Comparison of ENCODE assay signal across 8 cellular contexts in the genomic region with DNA sequence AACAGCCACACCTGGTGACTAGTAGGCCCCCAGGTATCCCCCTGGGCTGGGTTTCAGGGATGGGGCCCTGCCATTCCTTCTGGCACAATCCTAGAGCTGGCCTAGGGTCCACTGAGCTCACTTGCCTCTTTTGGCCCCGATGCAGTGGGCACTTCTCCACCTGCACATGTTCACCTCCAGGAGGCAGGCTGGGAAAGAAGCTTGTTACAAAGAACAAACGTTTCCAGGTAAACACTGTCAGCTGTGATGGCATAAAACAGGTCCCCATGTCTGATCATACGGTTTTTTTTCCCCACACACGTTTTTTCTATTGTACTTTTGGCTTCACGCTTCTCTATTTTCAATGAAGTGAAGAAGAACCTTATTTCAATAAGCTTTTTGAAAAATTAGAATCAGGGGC. TPM values are rescaled to one million over a fixed set of nuclear protein-coding genes. Genes with fewer than 3 reads are reported as not detected.
A peak's percentile ranks its signal among the peaks of the same experiment; 100 is the strongest.
DNase-seq lines count a peak whose midpoint lies in the region; ATAC-seq and TF ChIP-seq lines count a peak whose summit lies in the region.
"Had no signal": no experiment of that assay in that cellular context is flagged by ENCODE, and none has a peak within 500 bp of the region (broad histone marks: within the 10 kb centered on the region; RNA-seq: fewer than 3 reads in every experiment).

No MANE protein-coding gene starts in this region.

- no peaks in the 10 kb centered on the region for H3K36me3 Mint-ChIP-seq in activated CD8-positive, alpha-beta T cell treated with anti-CD3 and anti-CD28 coated beads for 36 hours (ENCODE audit: low read depth)
- H3K36me3 Mint-ChIP-seq in memory B cell, result peaks cover 2% of the 10 kb centered on the region

- H3K4me1 Mint-ChIP-seq in activated CD8-positive, alpha-beta T cell treated with anti-CD3 and anti-CD28 coated beads for 36 hours (ENCODE audit: low read depth), result no peaks in the 10 kb centered on the region
- peaks cover 9% of the 10 kb centered on the region for H3K4me1 Mint-ChIP-seq in memory B cell

- H3K4me3 Mint-ChIP-seq in activated CD8-positive, alpha-beta T cell treated with anti-CD3 and anti-CD28 coated beads for 36 hours, result no peak overlapping the region
- no peak overlapping the region for H3K4me3 Mint-ChIP-seq in memory B cell

- no peaks in the 10 kb centered on the region for H3K36me3 ChIP-seq in GM06990 (ENCODE audit: control insufficient read depth, insufficient read depth, low read length)
- H3K36me3 ChIP-seq in Karpas-422 (ENCODE audit: insufficient read depth, low read length), result no peaks in the 10 kb centered on the region

- no peaks in the 10 kb centered on the region for H3K9me3 Mint-ChIP-seq in activated CD8-positive, alpha-beta T cell treated with anti-CD3 and anti-CD28 coated beads for 36 hours
- no peaks in the 10 kb centered on the region for H3K9me3 Mint-ChIP-seq in memory B cell

- no peak overlapping the region for H3K27ac ChIP-seq in Karpas-422 (ENCODE audit: low read length)

- no peaks in the 10 kb centered on the region for H3K79me2 ChIP-seq in Karpas-422 (ENCODE audit: low read length)

- POLR2A ChIA-PET in activated CD8-positive, alpha-beta T cell treated with anti-CD3 and anti-CD28 coated beads for 36 hours (lab: Charles Lee), result interaction anchor here (0.8 to 1.0 kb wide), 2 partner anchors 10 to 26 kb away, joined by 3 read pairs; no protein-coding TSS in a partner anchor

- H3K9me3 ChIP-seq in Karpas-422 (ENCODE audit: low read length), result no peaks in the 10 kb centered on the region

- H3K4me3 ChIP-seq in GM06990 (replicated peaks; ENCODE audit: low read depth, low read length) (no peak overlapping the region), Karpas-422 (ENCODE audit: low read length) (no peak overlapping the region)

- CTCF ChIA-PET in activated CD8-positive, alpha-beta T cell treated with anti-CD3 and anti-CD28 coated beads for 36 hours (lab: Charles Lee), result interaction anchor here (0.8 to 1.6 kb wide), 9 partner anchors 12 to 183 kb away, joined by 3 to 24 read pairs (median 3); no protein-coding TSS in a partner anchor

- H3K27ac Mint-ChIP-seq in activated CD8-positive, alpha-beta T cell treated with anti-CD3 and anti-CD28 coated beads for 36 hours, result no peak overlapping the region
- H3K27ac Mint-ChIP-seq in memory B cell, result no peak overlapping the region

- intact Hi-C loops in activated CD8-positive, alpha-beta T cell treated with anti-CD3 and anti-CD28 coated beads for 36 hours (cut with micrococcal nuclease), result loop anchor here (5.0 kb wide), 1 partner anchor 123 kb away; no protein-coding TSS in a partner anchor

- H2AFZ ChIP-seq in Karpas-422 (ENCODE audit: low read length), result no peak overlapping the region

- H3K27me3 ChIP-seq in GM06990 (replicated peaks; ENCODE audit: control insufficient read depth, insufficient read depth, low read length) (no peaks in the 10 kb centered on the region), Karpas-422 (ENCODE audit: low read length) (no peaks in the 10 kb centered on the region)

- H3K9me2 ChIP-seq in Karpas-422 (replicated peaks; ENCODE audit: insufficient read depth, low read length), result no peaks in the 10 kb centered on the region

- H3K4me1 ChIP-seq in Karpas-422 (ENCODE audit: low read length), result 0 out of 2 replicates have a peak, but pooled peaks cover 6% of the 10 kb centered on the region

- no peaks in the 10 kb centered on the region for H4K20me1 ChIP-seq in Karpas-422 (ENCODE audit: insufficient read depth, low read depth, low read length)

- no peak overlapping the region for H3K9ac ChIP-seq in Karpas-422 (ENCODE audit: low read length)

- DNase-seq in GM06990 (ENCODE audit: extremely low read depth, insufficient read length), result no peak
- peak; percentile 55 for DNase-seq in Karpas-422
- DNase-seq in activated CD8-positive, alpha-beta T cell treated with anti-CD3 and anti-CD28 coated beads for 36 hours, result peak; percentile 38
- DNase-seq in memory B cell (ENCODE audit: low spot score in 2 of 2), result no peak
- DNase-seq in stimulated activated naive CD4-positive, alpha-beta T cell treated with Interleukin-2 at 50 U/mL for 16 hours (lab: John Stamatoyannopoulos, UW), result no peak
- DNase-seq in inferior parietal cortex (ENCODE audit: extremely low spot score), result no peak
- DNase-seq: activated effector memory CD4-positive, alpha-beta T cell treated with Interleukin-2 at 50 U/mL for 16 hours had no signal

- ATAC-seq in activated CD8-positive, alpha-beta T cell treated with anti-CD3 and anti-CD28 coated beads for 36 hours, result no peak
- ATAC-seq in memory B cell (ENCODE audit: low read depth) (peak; percentile 48), HG03378 (IDR thresholded peaks at IDR 0.05; ENCODE audit: unreplicated experiment) (no peak)

- peak; percentile 53 for TF ChIP-seq CTCF in GM06990 (IDR thresholded peaks at IDR 0.05; ENCODE audit: insufficient read depth, low read length, poor library complexity, severe bottlenecking)
- no peak for TF ChIP-seq CTCF in activated CD8-positive, alpha-beta T cell treated with anti-CD3 and anti-CD28 coated beads for 36 hours (IDR thresholded peaks at IDR 0.05)

- no peaks in the 10 kb centered on the region for H3K27me3 Mint-ChIP-seq in activated CD8-positive, alpha-beta T cell treated with anti-CD3 and anti-CD28 coated beads for 36 hours
- no peaks in the 10 kb centered on the region for H3K27me3 Mint-ChIP-seq in memory B cell

- no peak overlapping the region for H3K4me2 ChIP-seq in Karpas-422 (ENCODE audit: low read depth, low read length, poor library complexity, severe bottlenecking)

RNA-seq across cellular contexts. Expression of a gene that starts 15.8 kb away (rescaled TPM):
- total RNA-seq in Karpas-422 (2014; rRNA removed; shearing (Covaris generic); ENCODE audit: low replicate concordance), result 5.1 and 11.5 TPM in 2 replicates
- 10 to 100 TPM; 23.0 to 24.2 TPM for total RNA-seq in activated CD8-positive, alpha-beta T cell treated with anti-CD3 and anti-CD28 coated beads for 36 hours

RNA-seq across cellular contexts. Expression of a gene that starts 37.9 kb away (rescaled TPM):
- 128 and 248 TPM in 2 replicates for total RNA-seq in Karpas-422 (2014; rRNA removed; shearing (Covaris generic); ENCODE audit: low replicate concordance)
- 100 to 1,000 TPM; 242 to 244 TPM for total RNA-seq in activated CD8-positive, alpha-beta T cell treated with anti-CD3 and anti-CD28 coated beads for 36 hours

Comparison
In these comparisons a context has a peak if more than half of its experiments do, and no peak if none do; other contexts are left out.
1. DNase-seq: peak in Karpas-422 (single experiment) and activated CD8-positive, alpha-beta T cell treated with anti-CD3 and anti-CD28 coated beads for 36 hours (single experiment); none in GM06990 (single experiment), memory B cell (0 of 2), stimulated activated naive CD4-positive, alpha-beta T cell treated with Interleukin-2 at 50 U/mL for 16 hours (single experiment) and inferior parietal cortex (single experiment).